In the genomic region with DNA sequence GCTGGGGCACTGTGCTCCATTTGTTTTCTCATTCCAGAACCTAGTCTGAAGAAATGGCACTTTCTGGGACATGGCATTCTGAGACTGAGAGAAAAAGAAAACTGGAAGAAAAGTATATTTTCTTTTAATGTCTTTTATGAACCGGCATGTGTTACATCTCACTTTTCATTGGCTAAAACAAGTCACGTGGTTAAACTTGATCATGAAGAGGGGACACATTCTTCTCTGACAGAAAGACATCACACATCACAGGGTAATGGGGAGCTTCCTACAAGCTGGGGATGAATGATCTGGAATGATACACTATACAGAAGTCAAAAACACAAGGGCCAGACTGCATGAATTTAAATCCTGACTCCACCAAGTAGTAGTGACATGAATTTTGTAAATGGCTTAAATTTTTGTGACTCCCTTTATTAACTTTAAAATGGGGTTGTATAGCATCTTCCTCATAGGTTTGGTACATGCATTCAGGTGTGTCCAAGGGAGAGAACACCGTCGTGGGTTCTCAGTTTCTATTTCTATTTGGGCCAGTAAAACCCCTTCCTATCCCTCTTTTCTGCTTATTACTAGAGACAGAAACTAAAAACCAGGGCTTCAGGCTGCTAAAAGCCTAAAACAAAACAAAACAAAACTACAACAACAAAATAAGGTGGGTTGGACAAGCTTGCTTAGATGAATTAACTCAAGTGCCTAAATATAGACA, we compare ENCODE assay signal across 22 cellular contexts.
"Had no signal": no experiment of that assay in that cellular context is flagged by ENCODE, and none has a peak within 500 bp of the region (broad histone marks: within the 10 kb centered on the region; RNA-seq: fewer than 3 reads in every experiment).

No MANE protein-coding gene starts in this region.

- H3K9me3 ChIP-seq: MG63, SJSA1 had no signal

- H3K36me3 ChIP-seq: MG63, SJSA1 had no signal

- H3K4me1 ChIP-seq: SJSA1 had no signal

- H3K27me3 ChIP-seq: MG63, SJSA1 had no signal

- FAIRE-seq: RCC 7860 had no signal

- H3K27ac ChIP-seq: SJSA1, SK-N-MC had no signal

- DNase-seq: Karpas-422; KG1; MG63; NCI-H1092 treated with DMSO at 0.1 percent for 48 hours; NCI-H1436; NCI-H187; NCI-H2029; NCI-H2081 treated with DMSO at 0.1 percent for 48 hours; NCI-H2171; NCI-H226; NCI-H446; NCI-H510A; NCI-H524 treated with DMSO at 0.1 percent for 48 hours; NCI-H69; NCI-H774; NK-92 treated with Interleukin-12 subunit alpha and Interleukin-12 subunit beta, amount 100 ng/mL, for 24 hours; Right ventricle myocardium superior; RPMI8226; SIG-M5 had no signal

- H3K4me3 ChIP-seq: MG63, SJSA1, SK-N-MC had no signal
